Comparison of ENCODE assay signal across 8 cellular contexts in the genomic region with DNA sequence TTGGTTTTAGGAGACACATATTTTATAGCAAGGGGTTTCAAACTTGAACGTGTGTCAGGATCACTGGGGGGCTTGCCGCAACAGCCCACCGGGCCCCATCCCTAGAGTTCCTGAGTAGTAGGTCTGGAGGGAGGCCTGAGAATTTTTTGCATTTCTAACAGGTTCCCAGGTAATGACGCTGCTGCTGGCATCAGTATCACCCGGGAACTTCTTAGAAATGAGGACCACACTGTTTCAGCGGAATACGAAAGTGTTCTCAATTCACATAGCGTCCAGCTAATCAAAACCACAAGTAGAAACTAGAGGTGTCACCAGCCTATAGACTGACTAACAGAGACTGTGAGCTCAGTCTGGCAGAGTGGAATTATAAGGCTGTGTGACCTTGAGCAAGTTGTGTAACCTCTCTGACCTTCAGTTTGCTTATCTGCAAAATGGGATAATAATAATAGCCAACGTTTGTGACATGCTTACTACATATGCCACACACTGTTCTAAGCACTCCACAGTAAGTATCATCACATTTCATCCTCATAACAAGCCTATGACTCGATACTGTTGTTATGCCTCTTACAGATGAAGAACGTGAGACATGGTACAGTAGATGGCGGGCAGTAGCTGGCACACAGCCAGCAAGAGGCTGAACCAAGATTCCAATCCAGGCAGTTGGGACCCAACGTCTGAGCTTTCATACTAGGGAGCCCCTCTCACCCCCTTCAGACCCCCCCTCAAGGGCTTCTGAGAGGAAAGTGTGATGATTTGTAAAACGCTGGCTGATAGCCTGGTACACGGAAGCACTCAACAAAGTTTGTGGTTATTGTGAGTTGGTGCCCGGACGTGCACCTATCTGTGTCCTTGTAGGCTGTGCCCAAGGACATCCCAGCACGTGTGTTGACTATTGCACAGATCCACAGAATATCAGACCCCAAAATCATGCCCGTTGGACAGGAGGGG. TPM values are rescaled to one million over a fixed set of nuclear protein-coding genes. Genes with fewer than 3 reads are reported as not detected.
DNase-seq lines count a peak whose midpoint lies in the region; ATAC-seq, FAIRE-seq and TF ChIP-seq lines count a peak whose summit lies in the region.

No MANE protein-coding gene starts in this region.

- no peak overlapping the region for H3K9ac ChIP-seq in GM12878 (ENCODE audit: control insufficient read depth, insufficient read depth, low read length)
- no peak overlapping the region for H3K9ac ChIP-seq in trophoblast cell (ENCODE audit: low read length)

- BruUV-seq in GM12878 (replicated peaks; lab: Mats Ljungman, UMichigan) = no TSS peak

- SMC1A ChIA-PET in GM12878 (lab: Charles Lee; ENCODE audit: uncharacterized antibody, unreplicated experiment) = interaction anchor here (0.8 to 15.0 kb wide), 20 partner anchors 9 to 120 kb away, joined by 3 to 570 read pairs (median 5); partner anchors contain the start of genes ERN1 and GH1

- H2BK5ac ChIP-seq in trophoblast cell (ENCODE audit: low read depth, low read length, poor library complexity) = no peak overlapping the region

- H3K4ac ChIP-seq in trophoblast cell (ENCODE audit: low read depth, low read length) = no peak overlapping the region

- H4K20me1 ChIP-seq in GM12878 (ENCODE audit: control insufficient read depth, insufficient read depth) = no peaks in the 10 kb centered on the region

- H2BK12ac ChIP-seq in trophoblast cell (ENCODE audit: low read length) = no peak overlapping the region

- no peak overlapping the region for H3K18ac ChIP-seq in trophoblast cell (ENCODE audit: low read length)

- no peak overlapping the region for H2BK120ac ChIP-seq in trophoblast cell (ENCODE audit: insufficient read depth, low read length, poor library complexity)

- H4K12ac ChIP-seq in trophoblast cell (ENCODE audit: low read depth, low read length) = no peak overlapping the region

- TF ChIP-seq POLR2A in GM12878 (IDR thresholded peaks at IDR 0.05; ENCODE audit: low read depth, low read length) = no peak

- FAIRE-seq in GM12878 (lab: Jason Lieb, UNC) = no peak

- no peak overlapping the region for H3K23ac ChIP-seq in trophoblast cell (ENCODE audit: low read length)

- H3K4me1 ChIP-seq in CD8-positive, alpha-beta memory T cell (ENCODE audit: insufficient read depth, low read length) = peaks cover 69% of the 10 kb centered on the region
- H3K4me1 ChIP-seq in GM12878 (ENCODE audit: control insufficient read depth, insufficient read depth, low read length) (peaks cover 12% of the 10 kb centered on the region), trophoblast cell (ENCODE audit: control insufficient read depth in 1 of 2, insufficient read depth in 2 of 2, low read length in 2 of 2) (no peaks in the 10 kb centered on the region)

- H3K27ac ChIP-seq in CD8-positive, alpha-beta memory T cell (ENCODE audit: low read depth, low read length) = peak overlapping the region; percentile 81
- H3K27ac ChIP-seq in GM12878 (ENCODE audit: control insufficient read depth, insufficient read depth) (0 out of 2 replicates have a peak overlapping the region, but pooled peaks have one; percentile 7), trophoblast cell (ENCODE audit: low read depth, low read length) (no peak overlapping the region), substantia nigra (ENCODE audit: low read depth, low read length, poor library complexity, severe bottlenecking) (no peak overlapping the region)

- peaks cover 0 to 2% (median 2%) of the 10 kb centered on the region in 5 donors for H3K9me3 Mint-ChIP-seq in CD8-positive, alpha-beta memory T cell
- H3K9me3 Mint-ChIP-seq in T-helper 1 cell treated with Interleukin-12 subunit alpha and Interleukin-12 subunit beta and Interleukin-4 antibody, amounts not matched to agents 30 μg/mL and 1 μg/mL, for 36 hours = no peaks in the 10 kb centered on the region

- H3K79me1 ChIP-seq in trophoblast cell (ENCODE audit: low read length) = no peaks in the 10 kb centered on the region

- no peak overlapping the region for H2AK5ac ChIP-seq in trophoblast cell (ENCODE audit: low read length)

- in situ Hi-C loops in GM12878 (cut with MboI) = loop anchor here (5.0 to 25.0 kb wide), 3 partner anchors 103 to 262 kb away; partner anchors contain the start of gene ERN1

- no peaks in the 10 kb centered on the region for H3K9me3 ChIP-seq in CD8-positive, alpha-beta memory T cell (ENCODE audit: low read length)
- H3K9me3 ChIP-seq in GM12878 (replicated peaks; ENCODE audit: control insufficient read depth, insufficient read depth, low read length) (no peaks in the 10 kb centered on the region), trophoblast cell (ENCODE audit: insufficient read depth, low read depth, low read length) (peaks cover 1% of the 10 kb centered on the region)

- H4K91ac ChIP-seq in trophoblast cell (ENCODE audit: low read depth, low read length) = no peak overlapping the region

- POLR2A ChIA-PET in CD8-positive, alpha-beta memory T cell (lab: Charles Lee) = interaction anchor here (0.9 to 3.0 kb wide), 12 partner anchors 8 to 251 kb away, joined by 3 to 20 read pairs (median 10); partner anchors contain the start of genes DDX42, ERN1, GH1 and PRR29
- POLR2A ChIA-PET in GM12878 (lab: Charles Lee) = interaction anchor here (0.6 to 5.7 kb wide), 4 partner anchors 9 to 109 kb away, joined by 4 to 86 read pairs (median 4); partner anchors contain the start of genes CD79B and ERN1

- peaks cover 52 to 79% (median 72%) of the 10 kb centered on the region in 3 donors for H3K4me1 Mint-ChIP-seq in CD8-positive, alpha-beta memory T cell
- H3K4me1 Mint-ChIP-seq in T-helper 1 cell treated with Interleukin-12 subunit alpha and Interleukin-12 subunit beta and Interleukin-4 antibody, amounts not matched to agents 30 μg/mL and 1 μg/mL, for 36 hours (ENCODE audit: low read depth) = peaks cover 62% of the 10 kb centered on the region

- H3K27ac Mint-ChIP-seq in CD8-positive, alpha-beta memory T cell = peak overlapping the region; percentile 94 to 100 (median 98)
- H3K27ac Mint-ChIP-seq in T-helper 1 cell treated with Interleukin-12 subunit alpha and Interleukin-12 subunit beta and Interleukin-4 antibody, amounts not matched to agents 30 μg/mL and 1 μg/mL, for 36 hours = peak overlapping the region; percentile 76

- H3K4me2 ChIP-seq in GM12878 (ENCODE audit: control insufficient read depth, insufficient read depth) (peak overlapping the region; percentile 56; the same call in 1 of the 2 replicates), trophoblast cell (ENCODE audit: low read length) (no peak overlapping the region)

- H3K4me3 Mint-ChIP-seq in CD8-positive, alpha-beta memory T cell = peak overlapping the region; percentile 51 to 94 (median 82)
- H3K4me3 Mint-ChIP-seq in T-helper 1 cell treated with Interleukin-12 subunit alpha and Interleukin-12 subunit beta and Interleukin-4 antibody, amounts not matched to agents 30 μg/mL and 1 μg/mL, for 36 hours = peak overlapping the region; percentile 71

- H2AFZ ChIP-seq in GM12878 (ENCODE audit: control insufficient read depth, low read depth, low read length) (peak overlapping the region; percentile 93), trophoblast cell (ENCODE audit: insufficient read depth, low read length, poor library complexity) (no peak overlapping the region)

- no peak for TF ChIP-seq CTCF in GM12878 (IDR thresholded peaks at IDR 0.05 in 2 of 3, conservative IDR thresholded peaks at IDR 0.05 in 1 of 3; ENCODE audit: control insufficient read depth in 2 of 3, extremely low read depth in 1 of 3, insufficient read depth in 1 of 3, low read depth in 3 of 3, low read length in 3 of 3)

- TF ChIP-seq EP300 in GM12878 (IDR thresholded peaks at IDR 0.05; ENCODE audit: borderline replicate concordance in 1 of 2, control insufficient read depth in 1 of 2, low read depth in 2 of 2, low read length in 2 of 2) = no peak

- 51% methylated on average over 19 of the region's 19 CpGs for WGBS in GM12878 (ENCODE audit: insufficient coverage, insufficient replicate concordance, low lambda C conversion rate, missing lambda C conversion rate)
- no CpG with 5 or more reads among the region's 19 CpGs for WGBS in trophoblast cell (ENCODE audit: extremely low coverage, insufficient coverage, insufficient read length)

- intact Hi-C loops in GM12878 (cut with micrococcal nuclease; ENCODE audit: unreplicated experiment) = loop anchor here (1.0 to 5.0 kb wide), 2 partner anchors 106 to 257 kb away; no protein-coding TSS in a partner anchor

- CTCF ChIA-PET in CD8-positive, alpha-beta memory T cell (lab: Charles Lee) = interaction anchor here (0.7 to 15.0 kb wide), 40 partner anchors 8 to 135 kb away, joined by 3 to 334 read pairs (median 5); partner anchors contain the start of genes CD79B, CSHL1, ERN1 and GH1
- CTCF ChIA-PET in GM12878 (lab: Yijun Ruan, JAX) = interaction anchor here (0.6 to 13.0 kb wide), 43 partner anchors 8 to 296 kb away, joined by 3 to 915 read pairs (median 6); partner anchors contain the start of genes CD79B, CSHL1, ERN1 and GH1

- H3K4me3 ChIP-seq in CD8-positive, alpha-beta memory T cell (ENCODE audit: low read length) = peak overlapping the region; percentile 58
- H3K4me3 ChIP-seq in GM12878 (no peak overlapping the region; the same call in 1 of the 2 replicates), trophoblast cell (ENCODE audit: low read depth, low read length) (no peak overlapping the region)

- DNase-seq in CD8-positive, alpha-beta memory T cell = peak in 4 of 5 donors; percentile 43 to 78 (median 54)
- DNase-seq in GM12878 (ENCODE audit: low read depth, low spot score) (no peak), trophoblast cell (peak; percentile 52 to 82), NCI-H2081 treated with DMSO at 0.1 percent for 48 hours (lab: John Stamatoyannopoulos, UW) (no peak), NCI-H345 treated with DMSO at 0.1 percent for 48 hours (lab: John Stamatoyannopoulos, UW; ENCODE audit: unreplicated experiment) (no peak), substantia nigra (lab: John Stamatoyannopoulos, UW) (no peak), NOMO-1 treated with DMSO at 0.1 percent for 48 hours (lab: John Stamatoyannopoulos, UW; ENCODE audit: unreplicated experiment) (no peak)

- RAD21 ChIA-PET in GM12878 (lab: Charles Lee; ENCODE audit: unreplicated experiment) = interaction anchor here (0.7 to 8.3 kb wide), 17 partner anchors 9 to 122 kb away, joined by 3 to 507 read pairs (median 6); partner anchors contain the start of genes CD79B, CSHL1, ERN1 and GH1

- ATAC-seq in GM12878 = no peak

- H3K14ac ChIP-seq in trophoblast cell (ENCODE audit: low read length) = no peak overlapping the region

- H3K36me3 Mint-ChIP-seq in CD8-positive, alpha-beta memory T cell = peaks cover 0 to 4% (median 0%) of the 10 kb centered on the region in 3 donors
- H3K36me3 Mint-ChIP-seq in T-helper 1 cell treated with Interleukin-12 subunit alpha and Interleukin-12 subunit beta and Interleukin-4 antibody, amounts not matched to agents 30 μg/mL and 1 μg/mL, for 36 hours (ENCODE audit: low read depth) = peaks cover 13% of the 10 kb centered on the region

- no peaks in the 10 kb centered on the region for H3K36me3 ChIP-seq in CD8-positive, alpha-beta memory T cell (ENCODE audit: insufficient read depth, low read length)
- H3K36me3 ChIP-seq in GM12878 (ENCODE audit: control insufficient read depth in 2 of 2, insufficient read depth in 2 of 2, low read length in 1 of 2) (no peaks in the 10 kb centered on the region), trophoblast cell (ENCODE audit: control insufficient read depth in 1 of 2, insufficient read depth in 2 of 2, low read length in 2 of 2) (no peaks in the 10 kb centered on the region)

- H4K8ac ChIP-seq in trophoblast cell (ENCODE audit: low read depth, low read length) = no peak overlapping the region

- no peaks in the 10 kb centered on the region for H3K27me3 ChIP-seq in CD8-positive, alpha-beta memory T cell (ENCODE audit: insufficient read depth, low read length, poor library complexity, severe bottlenecking)
- H3K27me3 ChIP-seq in GM12878 (replicated peaks in 1 of 2; ENCODE audit: control insufficient read depth in 2 of 2, insufficient read depth in 2 of 2, low read length in 1 of 2) (no peaks in the 10 kb centered on the region), trophoblast cell (ENCODE audit: insufficient read depth, low read length) (no peaks in the 10 kb centered on the region)

- no peaks in the 10 kb centered on the region for H3K79me2 ChIP-seq in GM12878 (ENCODE audit: control insufficient read depth, insufficient read depth, low read length)
- H3K79me2 ChIP-seq in trophoblast cell (ENCODE audit: control insufficient read depth, insufficient read depth, low read length, poor library complexity) = no peaks in the 10 kb centered on the region

- H3K27me3 Mint-ChIP-seq in CD8-positive, alpha-beta memory T cell = peaks cover 0 to 5% of the 10 kb centered on the region in 2 donors
- H3K27me3 Mint-ChIP-seq in T-helper 1 cell treated with Interleukin-12 subunit alpha and Interleukin-12 subunit beta and Interleukin-4 antibody, amounts not matched to agents 30 μg/mL and 1 μg/mL, for 36 hours (ENCODE audit: low read depth) = no peaks in the 10 kb centered on the region

- no peak for TF ChIP-seq RAD21 in GM12878 (IDR thresholded peaks at IDR 0.05; ENCODE audit: insufficient read depth, low read depth, low read length)

RNA-seq across cellular contexts. Expression of gene ICAM2, which starts 4.6 kb away (rescaled TPM):
- total RNA-seq in CD8-positive, alpha-beta memory T cell = 10 to 100 TPM; 77.4 to 80.7 TPM
- 301 TPM for polyA plus RNA-seq in CD8-positive, alpha-beta memory T cell
- 74.8 and 80.2 TPM in 2 replicates for total RNA-seq in GM12878 (2013; cell fraction: nucleolus; rRNA removed)
- total RNA-seq in GM12878 (2014; rRNA removed) = 60.7 and 62.8 TPM in 2 replicates
- total RNA-seq in GM12878 (2014; rRNA removed; fragmentation: Illumina TruSeq; extraction: Trizol) = 39.2 and 40.8 TPM in 2 replicates
- 37.4 and 42.7 TPM in 2 replicates for total RNA-seq in GM12878 (2021)
- polyA plus RNA-seq in GM12878 (2011; ENCODE audit: low read depth) = 31.8 TPM
- polyA plus RNA-seq in GM12878 (2011; rRNA removed) = 53.7 and 108 TPM in 2 replicates
- 170 and 179 TPM in 2 replicates for polyA plus RNA-seq in GM12878 (2011; cell fraction: cytosol; rRNA removed)
- polyA plus RNA-seq in GM12878 (2011; cell fraction: nucleus; rRNA removed) = 67.6 and 85.3 TPM in 2 replicates
- polyA plus RNA-seq in GM12878 (2012) = 38.9 and 53.9 TPM in 2 replicates
- 34.5 and 55.5 TPM in 2 replicates for polyA plus RNA-seq in GM12878 (2014; fragmentation: Illumina TruSeq; extraction: Trizol)
- 10 to 100 TPM; 23.6 to 27.7 TPM for polyA plus RNA-seq in GM12878 (2014; fragmentation: Nextera tagmentation; extraction: Ambion mirVana)
- polyA plus RNA-seq in GM12878 (2014; rRNA removed) = 61.4 and 66.7 TPM in 2 replicates
- 10 to 100 TPM; 69.8 to 70.2 TPM for polyA plus RNA-seq in GM12878 (2016; fragmentation: Nextera tagmentation; extraction: Ambion mirVana)
- 109 and 137 TPM in 2 replicates for polyA minus RNA-seq in GM12878 (2011; rRNA and poly(A)+ RNA removed)
- 37.4 and 38.6 TPM in 2 replicates for polyA minus RNA-seq in GM12878 (2011; cell fraction: cytosol; rRNA and poly(A)+ RNA removed)
- polyA minus RNA-seq in GM12878 (2011; cell fraction: nucleus; rRNA and poly(A)+ RNA removed) = 14.5 and 23.2 TPM in 2 replicates
- polyA plus RNA-seq in trophoblast cell (2013) = 0.07 and 0.08 TPM in 2 replicates

RNA-seq across cellular contexts. Expression of gene PRR29, which starts 26.9 kb away (rescaled TPM):
- under 1 TPM; 0.24 to 0.51 TPM for total RNA-seq in CD8-positive, alpha-beta memory T cell
- 4.1 TPM for polyA plus RNA-seq in CD8-positive, alpha-beta memory T cell
- total RNA-seq in GM12878 (2013; cell fraction: nucleolus; rRNA removed) = not detected in 2 replicates
- 0.22 TPM in 1 of 2 replicates, not detected in the other for total RNA-seq in GM12878 (2014; rRNA removed)
- total RNA-seq in GM12878 (2014; rRNA removed; fragmentation: Illumina TruSeq; extraction: Trizol) = not detected in 2 replicates
- 0.26 TPM in 1 of 2 replicates, not detected in the other for total RNA-seq in GM12878 (2021)
- polyA plus RNA-seq in GM12878 (2011; ENCODE audit: low read depth) = 0.54 TPM
- 0.04 and 0.18 TPM in 2 replicates for polyA plus RNA-seq in GM12878 (2011; rRNA removed)
- polyA plus RNA-seq in GM12878 (2011; cell fraction: cytosol; rRNA removed) = 0.12 and 0.37 TPM in 2 replicates
- 1.1 and 1.5 TPM in 2 replicates for polyA plus RNA-seq in GM12878 (2011; cell fraction: nucleus; rRNA removed)
- polyA plus RNA-seq in GM12878 (2012) = 0.86 and 1.4 TPM in 2 replicates
- polyA plus RNA-seq in GM12878 (2014; fragmentation: Illumina TruSeq; extraction: Trizol) = 0.01 TPM in 1 of 2 replicates, not detected in the other
- under 1 TPM; 0.06 to 0.15 TPM for polyA plus RNA-seq in GM12878 (2014; fragmentation: Nextera tagmentation; extraction: Ambion mirVana)
- polyA plus RNA-seq in GM12878 (2014; rRNA removed) = 0.08 TPM in 1 of 2 replicates, not detected in the other
- 1 to 10 TPM; 1.7 to 2.4 TPM for polyA plus RNA-seq in GM12878 (2016; fragmentation: Nextera tagmentation; extraction: Ambion mirVana)
- polyA minus RNA-seq in GM12878 (2011; rRNA and poly(A)+ RNA removed) = 0.15 TPM in 1 of 2 replicates, not detected in the other
- not detected in 2 replicates for polyA minus RNA-seq in GM12878 (2011; cell fraction: cytosol; rRNA and poly(A)+ RNA removed)
- polyA minus RNA-seq in GM12878 (2011; cell fraction: nucleus; rRNA and poly(A)+ RNA removed) = 0.10 and 0.12 TPM in 2 replicates
- 0.18 and 0.22 TPM in 2 replicates for polyA plus RNA-seq in trophoblast cell (2013)

RNA-seq across cellular contexts. Expression of gene SCN4A, which starts 52.3 kb away (rescaled TPM):
- total RNA-seq in CD8-positive, alpha-beta memory T cell = under 1 TPM; 0.04 TPM
- polyA plus RNA-seq in CD8-positive, alpha-beta memory T cell = not detected
- total RNA-seq in GM12878 (2013; cell fraction: nucleolus; rRNA removed) = 0.17 and 0.25 TPM in 2 replicates
- total RNA-seq in GM12878 (2014; rRNA removed) (0.05 and 0.06 TPM in 2 replicates), GM12878 (2014; rRNA removed; fragmentation: Illumina TruSeq; extraction: Trizol) (under 0.01 and 0.14 TPM in 2 replicates), GM12878 (2021) (0.03 and 0.08 TPM in 2 replicates)
- 0.05 TPM for polyA plus RNA-seq in GM12878 (2011; ENCODE audit: low read depth)
- polyA plus RNA-seq in GM12878 (2011; rRNA removed) (0.12 and 0.15 TPM in 2 replicates), GM12878 (2014; fragmentation: Illumina TruSeq; extraction: Trizol) (0.06 and 0.11 TPM in 2 replicates), GM12878 (2014; fragmentation: Nextera tagmentation; extraction: Ambion mirVana) (not detected), GM12878 (2014; rRNA removed) (0.05 and 0.08 TPM in 2 replicates), GM12878 (2016; fragmentation: Nextera tagmentation; extraction: Ambion mirVana) (not detected)
- 0.20 and 0.22 TPM in 2 replicates for polyA plus RNA-seq in GM12878 (2011; cell fraction: cytosol; rRNA removed)
- polyA plus RNA-seq in GM12878 (2011; cell fraction: nucleus; rRNA removed) = 0.56 and 0.69 TPM in 2 replicates
- polyA plus RNA-seq in GM12878 (2012) = 0.12 and 0.13 TPM in 2 replicates
- 0.66 and 0.77 TPM in 2 replicates for polyA minus RNA-seq in GM12878 (2011; rRNA and poly(A)+ RNA removed)
- 0.53 TPM in 1 of 2 replicates, not detected in the other for polyA minus RNA-seq in GM12878 (2011; cell fraction: cytosol; rRNA and poly(A)+ RNA removed)
- polyA minus RNA-seq in GM12878 (2011; cell fraction: nucleus; rRNA and poly(A)+ RNA removed) = 0.38 and 0.60 TPM in 2 replicates
- 0.11 and 0.18 TPM in 2 replicates for polyA plus RNA-seq in trophoblast cell (2013)

Comparison
In these comparisons a context has a peak if more than half of its experiments do, and no peak if none do; other contexts are left out.
1. DNase-seq: peak in CD8-positive, alpha-beta memory T cell (4 of 5) and trophoblast cell (2 of 2); none in GM12878 (single experiment), NCI-H2081 treated with DMSO at 0.1 percent for 48 hours (single experiment), NCI-H345 treated with DMSO at 0.1 percent for 48 hours (single experiment), substantia nigra (0 of 49) and NOMO-1 treated with DMSO at 0.1 percent for 48 hours (single experiment).
2. H3K27ac ChIP-seq: peak in CD8-positive, alpha-beta memory T cell (single experiment) and GM12878 (single experiment); none in trophoblast cell (single experiment) and substantia nigra (single experiment).